Comparison of ENCODE assay signal across 8 cellular contexts in genomic region chrX:130173190-130173895, GRCh38. TPM values are rescaled to one million over a fixed set of nuclear protein-coding genes. Genes with fewer than 3 reads are reported as not detected.
A peak's percentile ranks its signal among the peaks of the same experiment; 100 is the strongest.
DNase-seq lines count a peak whose midpoint lies in the region; ATAC-seq lines count a peak whose summit lies in the region.

No MANE protein-coding gene starts in this region.

- H3K9me3 ChIP-seq in SK-N-MC (ENCODE audit: low read depth, low read length): no peaks in the 10 kb centered on the region

- H3K36me3 ChIP-seq in SK-N-MC (ENCODE audit: insufficient read depth, low read length): no peaks in the 10 kb centered on the region

- peak overlapping the region; percentile 54; the same call in 1 of the 2 replicates for H3K27ac ChIP-seq in SK-N-MC

- H3K9ac ChIP-seq in SK-N-MC (ENCODE audit: insufficient read length): no peak overlapping the region

- DNase-seq in activated T-cell treated with anti-CD3 and anti-CD28 coated beads for 48 hours (ENCODE audit: low read depth) (peak; percentile 34), activated T-cell treated with anti-CD3 and anti-CD28 coated beads for 4 hours (no peak), SK-N-MC (ENCODE audit: low read depth, low spot score) (no peak), dedifferentiated amniotic fluid mesenchymal stem cell (ENCODE audit: extremely low spot score) (peak; percentile 85), myocyte (ENCODE audit: low read depth) (peak; percentile 63), SW 1271 (lab: John Stamatoyannopoulos, UW) (no peak)

- peak overlapping the region; percentile 15; the same call in 1 of the 2 replicates for H3K4me3 ChIP-seq in SK-N-MC

- ATAC-seq in HG02938 (IDR thresholded peaks at IDR 0.05; ENCODE audit: unreplicated experiment) (peak; percentile 35), HG03039 (IDR thresholded peaks at IDR 0.05; ENCODE audit: unreplicated experiment) (no peak)

RNA-seq across cellular contexts. Expression of gene RAB33A, which starts 1.6 kb away (rescaled TPM):
- total RNA-seq in myocyte: 0.29 TPM in 1 of 2 replicates, not detected in the other
- polyA plus RNA-seq in myocyte (2012): 0.91 TPM

RNA-seq across cellular contexts. Expression of gene AIFM1, which starts 7.7 kb away (rescaled TPM):
- 22.7 and 23.5 TPM in 2 replicates for total RNA-seq in myocyte
- 26.7 TPM for polyA plus RNA-seq in myocyte (2012)

Comparison
In these comparisons a context has a peak if more than half of its experiments do, and no peak if none do; other contexts are left out.
1. DNase-seq: peak in activated T-cell treated with anti-CD3 and anti-CD28 coated beads for 48 hours (single experiment), dedifferentiated amniotic fluid mesenchymal stem cell (single experiment) and myocyte (single experiment); none in activated T-cell treated with anti-CD3 and anti-CD28 coated beads for 4 hours (single experiment), SK-N-MC (single experiment) and SW 1271 (0 of 2).